In the genomic region with DNA sequence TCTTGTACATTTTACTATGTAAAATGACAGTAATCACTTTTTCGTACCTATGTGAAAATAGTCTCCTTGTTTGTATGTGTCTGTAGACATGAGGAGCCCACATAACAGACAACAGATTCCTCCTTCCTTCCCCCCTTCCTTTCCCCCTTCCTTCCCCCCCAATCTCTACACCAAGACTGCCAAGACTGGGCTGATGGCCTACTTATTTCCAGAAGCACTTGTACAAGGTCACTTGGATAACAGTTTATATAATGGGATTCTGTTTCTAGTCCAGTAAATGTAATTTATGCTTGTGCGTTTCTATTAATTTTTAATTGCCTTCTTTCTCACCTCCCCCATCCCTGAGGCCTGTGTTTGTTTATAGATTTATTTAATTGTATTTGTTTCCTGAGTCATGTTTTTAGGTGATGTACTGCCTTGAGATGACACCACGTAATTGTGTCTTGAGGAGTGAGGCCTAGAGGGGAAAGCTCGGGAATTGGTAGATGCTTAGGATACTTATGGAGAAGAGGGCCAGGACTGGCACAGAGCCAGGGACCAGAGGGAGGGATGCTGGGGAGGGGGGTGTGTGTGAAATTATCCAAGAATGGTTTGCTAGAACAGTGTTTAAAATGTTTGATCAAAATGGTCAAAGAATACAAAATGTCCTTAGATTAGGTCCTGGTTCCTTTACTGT, we compare ENCODE assay signal across 13 cellular contexts. TPM values are rescaled to one million over a fixed set of nuclear protein-coding genes. Genes with fewer than 3 reads are reported as not detected.
DNase-seq lines count a peak whose midpoint lies in the region; ATAC-seq and TF ChIP-seq lines count a peak whose summit lies in the region.
"Had no signal": no experiment of that assay in that cellular context is flagged by ENCODE, and none has a peak within 500 bp of the region (broad histone marks: within the 10 kb centered on the region; RNA-seq: fewer than 3 reads in every experiment).

No MANE protein-coding gene starts in this region.

- H3K36me3 Mint-ChIP-seq in activated naive CD4-positive, alpha-beta T cell treated with anti-CD3 and anti-CD28 coated beads, Interleukin-2, amount 50 U/mL, for 24 hours = peaks cover 19% of the 10 kb centered on the region
- H3K36me3 Mint-ChIP-seq in IgD-negative memory B cell (peaks cover 7% of the 10 kb centered on the region), brain (peaks cover 29% of the 10 kb centered on the region), progenitor cell of endocrine pancreas (ENCODE audit: insufficient read depth) (peaks cover 2% of the 10 kb centered on the region)

- peak overlapping the region; percentile 63 for H3K27ac Mint-ChIP-seq in activated naive CD4-positive, alpha-beta T cell treated with anti-CD3 and anti-CD28 coated beads, Interleukin-2, amount 50 U/mL, for 24 hours
- H3K27ac Mint-ChIP-seq in IgD-negative memory B cell (peak overlapping the region; percentile 44 to 59 (median 57)), brain (peak overlapping the region in 3 of 5 experiments; percentile 10 to 79 (median 67)), progenitor cell of endocrine pancreas (peak overlapping the region; percentile 65)
- H3K27ac Mint-ChIP-seq: HFFc6 had no signal

- H3K4me3 Mint-ChIP-seq in activated naive CD4-positive, alpha-beta T cell treated with anti-CD3 and anti-CD28 coated beads, Interleukin-2, amount 50 U/mL, for 24 hours = peak overlapping the region; percentile 20
- H3K4me3 Mint-ChIP-seq in IgD-negative memory B cell (no peak overlapping the region), brain (no peak overlapping the region), progenitor cell of endocrine pancreas (ENCODE audit: low read depth) (no peak overlapping the region)
- H3K4me3 Mint-ChIP-seq: HFFc6 had no signal

- H3K9me3 Mint-ChIP-seq in activated naive CD4-positive, alpha-beta T cell treated with anti-CD3 and anti-CD28 coated beads, Interleukin-2, amount 50 U/mL, for 24 hours = no peaks in the 10 kb centered on the region
- H3K9me3 Mint-ChIP-seq in IgD-negative memory B cell (peaks cover 0 to 6% (median 2%) of the 10 kb centered on the region in 3 donors), brain (peaks cover 10 to 40% (median 22%) of the 10 kb centered on the region in 5 experiments), progenitor cell of endocrine pancreas (ENCODE audit: low read depth) (peaks cover 5% of the 10 kb centered on the region)
- H3K9me3 Mint-ChIP-seq: HFFc6 had no signal

- no peaks in the 10 kb centered on the region for H3K27me3 Mint-ChIP-seq in activated naive CD4-positive, alpha-beta T cell treated with anti-CD3 and anti-CD28 coated beads, Interleukin-2, amount 50 U/mL, for 24 hours
- no peaks in the 10 kb centered on the region for H3K27me3 Mint-ChIP-seq in IgD-negative memory B cell
- no peaks in the 10 kb centered on the region for H3K27me3 Mint-ChIP-seq in brain
- no peaks in the 10 kb centered on the region for H3K27me3 Mint-ChIP-seq in progenitor cell of endocrine pancreas

- peaks cover 90% of the 10 kb centered on the region for H3K4me1 Mint-ChIP-seq in activated naive CD4-positive, alpha-beta T cell treated with anti-CD3 and anti-CD28 coated beads, Interleukin-2, amount 50 U/mL, for 24 hours
- H3K4me1 Mint-ChIP-seq in IgD-negative memory B cell (peaks cover 31 to 58% (median 34%) of the 10 kb centered on the region in 3 donors), brain (peaks cover 20% of the 10 kb centered on the region), progenitor cell of endocrine pancreas (ENCODE audit: low read depth) (peaks cover 6% of the 10 kb centered on the region)

- TF ChIP-seq CTCF in brain (conservative IDR thresholded peaks at IDR 0.05) (no peak), progenitor cell of endocrine pancreas (IDR thresholded peaks at IDR 0.05; ENCODE audit: unreplicated experiment) (no peak)

- no peak for ATAC-seq in HG02852 (IDR thresholded peaks at IDR 0.05; ENCODE audit: unreplicated experiment)
- no peak for ATAC-seq in GM21390 (IDR thresholded peaks at IDR 0.05; ENCODE audit: unreplicated experiment)

- no peak for DNase-seq in activated naive CD4-positive, alpha-beta T cell treated with Interleukin-2 at 50 U/mL for 16 hours
- DNase-seq in progenitor cell of endocrine pancreas (ENCODE audit: low spot score, unreplicated experiment) = no peak
- DNase-seq in stimulated activated CD4-positive, alpha-beta T cell treated with anti-CD3 and anti-CD28 coated beads, Interleukin-2, amount 100 ng/mL, for 24 hours = no peak
- DNase-seq: Calu3; HFFc6; NCI-H1694; NCI-H446; stimulated activated CD4-positive, alpha-beta T cell treated with anti-CD3 and anti-CD28 coated beads, Interleukin-2, amount 100 ng/mL, for 48 hours had no signal

RNA-seq across cellular contexts. Expression of gene B3GNT2, which starts 12.3 kb away (rescaled TPM):
- polyA plus RNA-seq in IgD-negative memory B cell (25.1 TPM), brain (ENCODE audit: insufficient read depth, low read depth, low replicate concordance) (4.5 TPM)
- total RNA-seq in progenitor cell of endocrine pancreas = 17.4 and 18.5 TPM in 2 replicates
